39 cellular contexts compared by ENCODE assay signal in the genomic region with DNA sequence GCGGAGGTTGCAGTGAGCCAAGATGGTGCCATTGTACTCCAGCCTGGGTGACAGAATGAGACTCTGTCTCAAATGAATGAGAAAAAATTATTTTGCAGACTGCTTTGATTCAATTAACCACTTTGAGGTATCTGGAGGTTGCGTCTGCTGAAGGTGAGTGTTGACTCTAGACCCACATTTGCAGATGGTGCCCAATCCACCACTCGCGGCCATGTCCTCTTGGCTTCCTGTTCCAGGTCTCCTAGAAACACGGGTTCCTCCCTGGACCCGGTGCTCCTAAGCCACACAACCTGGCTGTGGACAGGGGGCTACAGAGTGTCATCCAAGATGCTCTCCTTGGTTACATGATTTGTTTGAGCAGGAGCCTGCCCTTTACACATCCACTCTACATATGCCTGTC.
"Had no signal": no experiment of that assay in that cellular context is flagged by ENCODE, and none has a peak within 500 bp of the region (broad histone marks: within the 10 kb centered on the region; RNA-seq: fewer than 3 reads in every experiment).

No MANE protein-coding gene starts in this region.

- H3K27ac Mint-ChIP-seq: activated naive CD4-positive, alpha-beta T cell treated with anti-CD3 and anti-CD28 coated beads for 36 hours; activated naive CD4-positive, alpha-beta T cell treated with anti-CD3 and anti-CD28 coated beads, Interleukin-2, amount 10 ng/mL, durations not matched to agents 7 days and 5 days; activated naive CD4-positive, alpha-beta T cell treated with anti-CD3 and anti-CD28 coated beads, Interleukin-2, amount 50 U/mL, for 24 hours; activated naive CD8-positive, alpha-beta T cell; activated naive CD8-positive, alpha-beta T cell treated with anti-CD3 and anti-CD28 coated beads for 36 hours; activated naive CD8-positive, alpha-beta T cell treated with anti-CD3 and anti-CD28 coated beads, Interleukin-2, amount 10 ng/mL, durations not matched to agents 7 days and 5 days; activated T-cell treated with anti-CD3 and anti-CD28 coated beads, Interleukin-2, amount 50 U/mL, for 24 hours; activated T-cell treated with anti-CD3 and anti-CD28 coated beads, Interleukin-2, amount 50 U/mL, for 72 hours; activated T-helper 1 cell treated with anti-CD3 and anti-CD28 coated beads, Interleukin-12 subunit alpha, Interleukin-12 subunit beta, Interleukin-2, Interleukin-4 antibody, amounts not matched to agents 30 ng/mL and 10 ng/mL and 1 ng/mL, durations not matched to agents 14 hours and 24 hours and 36 hours; activated T-helper 17 cell treated with anti-CD3 and anti-CD28 coated beads, Interleukin-2, amount 50 U/mL, for 72 hours; activated T-helper 2 cell treated with anti-CD3 and anti-CD28 coated beads, Interferon-gamma antibody, Interleukin-2, Interleukin-4, amounts not matched to agents 10 μg/mL and 5 μg/mL and 100 μg/mL, durations not matched to agents 14 hours and 24 hours and 36 hours had no signal

- FAIRE-seq: astrocyte, bronchial epithelial cell had no signal

- H3K27me3 Mint-ChIP-seq: activated naive CD4-positive, alpha-beta T cell treated with anti-CD3 and anti-CD28 coated beads, Interleukin-2, amount 10 ng/mL, durations not matched to agents 7 days and 5 days; activated naive CD4-positive, alpha-beta T cell treated with anti-CD3 and anti-CD28 coated beads, Interleukin-2, amount 50 U/mL, for 24 hours; activated naive CD8-positive, alpha-beta T cell; activated naive CD8-positive, alpha-beta T cell treated with anti-CD3 and anti-CD28 coated beads for 36 hours; activated naive CD8-positive, alpha-beta T cell treated with anti-CD3 and anti-CD28 coated beads, Interleukin-2, amount 10 ng/mL, durations not matched to agents 7 days and 5 days; central memory CD8-positive, alpha-beta T cell had no signal

- H3K36me3 Mint-ChIP-seq: activated naive CD4-positive, alpha-beta T cell treated with anti-CD3 and anti-CD28 coated beads, Interleukin-2, amount 10 ng/mL, durations not matched to agents 7 days and 5 days; activated naive CD4-positive, alpha-beta T cell treated with anti-CD3 and anti-CD28 coated beads, Interleukin-2, amount 50 U/mL, for 24 hours; activated naive CD4-positive, alpha-beta T cell treated with anti-CD3 and anti-CD28 coated beads, Interleukin-2, amount 50 U/mL, for 72 hours; activated naive CD8-positive, alpha-beta T cell; activated naive CD8-positive, alpha-beta T cell treated with anti-CD3 and anti-CD28 coated beads for 36 hours; activated naive CD8-positive, alpha-beta T cell treated with anti-CD3 and anti-CD28 coated beads, Interleukin-2, amount 10 ng/mL, durations not matched to agents 7 days and 5 days; brain had no signal

- H3K9me3 ChIP-seq: adrenal gland, ascending aorta, breast epithelium had no signal

- H3K4me3 ChIP-seq: adrenal gland, ascending aorta, body of pancreas, breast epithelium, cardiac muscle cell had no signal

- H3K9me3 Mint-ChIP-seq: activated naive CD4-positive, alpha-beta T cell treated with anti-CD3 and anti-CD28 coated beads, Interleukin-2, amount 50 U/mL, for 24 hours; activated naive CD8-positive, alpha-beta T cell treated with anti-CD3 and anti-CD28 coated beads for 36 hours; activated T-helper 1 cell treated with anti-CD3 and anti-CD28 coated beads, Interleukin-12 subunit alpha, Interleukin-12 subunit beta, Interleukin-2, Interleukin-4 antibody, amounts not matched to agents 30 ng/mL and 10 ng/mL and 1 ng/mL, durations not matched to agents 14 hours and 24 hours and 36 hours had no signal

- ATAC-seq: activated naive CD4-positive, alpha-beta T cell treated with anti-CD3 and anti-CD28 coated beads, Interleukin-2, amount 50 U/mL, for 72 hours; activated T-cell treated with anti-CD3 and anti-CD28 coated beads, Interleukin-2, amount 50 U/mL, for 4 hours; activated T-cell treated with anti-CD3 and anti-CD28 coated beads, Interleukin-2, amount 50 U/mL, for 72 hours; activated T-helper 17 cell treated with anti-CD3 and anti-CD28 coated beads, Interleukin-2, amount 50 U/mL, for 72 hours; body of pancreas had no signal

- H3K4me1 ChIP-seq: adrenal gland, ascending aorta, body of pancreas, breast epithelium had no signal

- H3K36me3 ChIP-seq: adrenal gland, ascending aorta, brain microvascular endothelial cell, breast epithelium, cardiac muscle cell had no signal

- H3K4me1 Mint-ChIP-seq: activated naive CD4-positive, alpha-beta T cell treated with anti-CD3 and anti-CD28 coated beads, Interleukin-2, amount 10 ng/mL, durations not matched to agents 7 days and 5 days; activated naive CD4-positive, alpha-beta T cell treated with anti-CD3 and anti-CD28 coated beads, Interleukin-2, amount 50 U/mL, for 24 hours; activated naive CD8-positive, alpha-beta T cell treated with anti-CD3 and anti-CD28 coated beads for 36 hours; activated naive CD8-positive, alpha-beta T cell treated with anti-CD3 and anti-CD28 coated beads, Interleukin-2, amount 10 ng/mL, durations not matched to agents 7 days and 5 days; activated T-helper 17 cell treated with anti-CD3 and anti-CD28 coated beads, Interleukin-2, amount 50 U/mL, for 72 hours; central memory CD8-positive, alpha-beta T cell had no signal

- DNase-seq: activated effector memory CD4-positive, alpha-beta T cell treated with anti-CD3 and anti-CD28 coated beads, Interleukin-2, amount 50 U/mL, for 16 hours; activated effector memory CD4-positive, alpha-beta T cell treated with Interleukin-2 at 50 U/mL for 16 hours; activated gamma-delta T cell; activated gamma-delta T cell treated with Interleukin-2 at 50 U/mL for 16 hours; activated naive CD4-positive, alpha-beta T cell; activated naive CD4-positive, alpha-beta T cell treated with anti-CD3 and anti-CD28 coated beads for 36 hours; activated naive CD4-positive, alpha-beta T cell treated with anti-CD3 and anti-CD28 coated beads, Interleukin-2, amount 10 ng/mL, durations not matched to agents 7 days and 5 days; activated naive CD4-positive, alpha-beta T cell treated with anti-CD3 and anti-CD28 coated beads, Interleukin-2, amount 50 U/mL, for 16 hours; activated naive CD4-positive, alpha-beta T cell treated with Interleukin-2 at 50 U/mL for 16 hours; activated naive CD8-positive, alpha-beta T cell treated with anti-CD3 and anti-CD28 coated beads for 36 hours; activated naive CD8-positive, alpha-beta T cell treated with anti-CD3 and anti-CD28 coated beads, Interleukin-2, amount 10 ng/mL, durations not matched to agents 7 days and 5 days; activated T-cell treated with anti-CD3 and anti-CD28 coated beads for 4 hours; activated T-cell treated with anti-CD3 and anti-CD28 coated beads, Interleukin-2, amount 50 U/mL, for 1 hour; activated T-cell treated with anti-CD3 and anti-CD28 coated beads, Interleukin-2, amount 50 U/mL, for 24 hours; activated T-cell treated with anti-CD3 and anti-CD28 coated beads, Interleukin-2, amount 50 U/mL, for 4 hours; activated T-cell treated with anti-CD3 and anti-CD28 coated beads, Interleukin-2, amount 50 U/mL, for 48 hours; activated T-cell treated with anti-CD3 and anti-CD28 coated beads, Interleukin-2, amount 50 U/mL, for 72 hours; amniotic stem cell; amygdala; anterior cingulate cortex; body of pancreas; brain microvascular endothelial cell; caudate nucleus; central memory CD4-positive, alpha-beta T cell; cerebellar nuclear complex had no signal

- H3K4me3 Mint-ChIP-seq: activated naive CD4-positive, alpha-beta T cell treated with anti-CD3 and anti-CD28 coated beads for 36 hours; activated naive CD4-positive, alpha-beta T cell treated with anti-CD3 and anti-CD28 coated beads, Interleukin-2, amount 10 ng/mL, durations not matched to agents 7 days and 5 days; activated naive CD4-positive, alpha-beta T cell treated with anti-CD3 and anti-CD28 coated beads, Interleukin-2, amount 50 U/mL, for 24 hours; activated naive CD8-positive, alpha-beta T cell; activated naive CD8-positive, alpha-beta T cell treated with anti-CD3 and anti-CD28 coated beads for 36 hours; activated naive CD8-positive, alpha-beta T cell treated with anti-CD3 and anti-CD28 coated beads, Interleukin-2, amount 10 ng/mL, durations not matched to agents 7 days and 5 days; activated T-cell treated with anti-CD3 and anti-CD28 coated beads, Interleukin-2, amount 50 U/mL, for 24 hours; activated T-cell treated with anti-CD3 and anti-CD28 coated beads, Interleukin-2, amount 50 U/mL, for 4 hours; activated T-cell treated with anti-CD3 and anti-CD28 coated beads, Interleukin-2, amount 50 U/mL, for 72 hours; activated T-helper 1 cell treated with anti-CD3 and anti-CD28 coated beads, Interleukin-12 subunit alpha, Interleukin-12 subunit beta, Interleukin-2, Interleukin-4 antibody, amounts not matched to agents 30 ng/mL and 10 ng/mL and 1 ng/mL, durations not matched to agents 14 hours and 24 hours and 36 hours; activated T-helper 17 cell treated with anti-CD3 and anti-CD28 coated beads, Interleukin-2, amount 50 U/mL, for 72 hours; brain; central memory CD8-positive, alpha-beta T cell had no signal

- H3K27me3 ChIP-seq: adrenal gland, ascending aorta, body of pancreas, brain microvascular endothelial cell, breast epithelium, cardiac muscle cell had no signal

- H3K27ac ChIP-seq: adrenal gland, ascending aorta, body of pancreas, brain microvascular endothelial cell, breast epithelium, cardiac muscle cell had no signal
